Comparison of ENCODE assay signal across 1 cellular context in the genomic region with DNA sequence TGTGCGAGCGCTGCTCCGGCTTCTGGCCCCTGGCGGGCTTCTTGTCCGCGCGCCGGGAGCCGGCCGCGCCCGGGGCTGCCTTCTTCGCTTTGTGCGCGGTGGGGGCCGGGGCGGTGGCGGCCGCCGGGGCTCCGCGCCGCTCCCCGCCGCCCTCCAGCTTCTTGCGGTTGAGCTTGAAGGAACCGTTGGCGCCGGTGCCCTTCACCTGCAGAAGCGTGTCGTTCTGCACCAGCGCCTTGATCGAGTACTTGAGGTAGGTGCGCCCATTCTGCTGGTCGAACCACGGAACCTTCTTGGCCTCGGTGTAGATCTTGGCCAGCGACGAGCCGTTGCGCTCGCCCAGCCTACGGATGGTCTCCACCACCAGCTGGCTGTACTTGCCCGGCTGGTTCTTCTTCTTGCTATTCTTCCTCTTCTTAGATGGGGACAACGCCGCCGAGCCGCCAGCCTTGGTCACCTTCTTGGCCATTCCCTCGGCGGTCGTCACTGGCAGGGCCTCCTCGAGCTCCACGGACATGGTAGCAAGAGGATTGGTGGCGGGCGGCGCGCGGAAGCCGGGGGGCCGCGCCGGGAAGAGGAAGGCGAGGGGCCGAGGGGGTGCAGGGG.
TF ChIP-seq lines count a peak whose summit lies in the region.

No MANE protein-coding gene starts in this region.

TF ChIP-seq in H1, 55 proteins besides CTCF, POLR2A, EP300 and RAD21:
- no peak for TF ChIP-seq YY1 (IDR thresholded peaks at IDR 0.05; ENCODE audit: low read depth, low read length)
- peak; percentile 18 for TF ChIP-seq KDM4A (IDR thresholded peaks at IDR 0.05; ENCODE audit: low read depth, low read length, severe bottlenecking)
- peak; percentile 19 for TF ChIP-seq SIRT6 (IDR thresholded peaks at IDR 0.05; ENCODE audit: low read length)
- no peak for TF ChIP-seq HDAC6 (IDR thresholded peaks at IDR 0.05; ENCODE audit: low read depth, low read length)
- no peak for TF ChIP-seq SAP30 (IDR thresholded peaks at IDR 0.05; ENCODE audit: insufficient read depth, insufficient replicate concordance, low read length)
- peak; percentile 88 for TF ChIP-seq POLR2AphosphoS5 (IDR thresholded peaks at IDR 0.05; ENCODE audit: low read depth, low read length)
- peak; percentile 17; the same call in 1 of the 2 replicates for TF ChIP-seq SP1 (IDR thresholded peaks at IDR 0.05; ENCODE audit: low read depth, low read length)
- TF ChIP-seq TAF7 (optimal IDR thresholded peaks at IDR 0.05; ENCODE audit: borderline replicate concordance, low read depth, low read length): peak; percentile 38
- no peak for TF ChIP-seq KDM1A (IDR thresholded peaks at IDR 0.05; ENCODE audit: borderline replicate concordance, low read length)
- TF ChIP-seq, protein P1, sequence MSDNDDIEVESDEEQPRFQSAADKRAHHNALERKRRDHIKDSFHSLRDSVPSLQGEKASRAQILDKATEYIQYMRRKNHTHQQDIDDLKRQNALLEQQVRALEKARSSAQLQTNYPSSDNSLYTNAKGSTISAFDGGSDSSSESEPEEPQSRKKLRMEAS (IDR thresholded peaks at IDR 0.05): peak; percentile 16; the same call in 1 of the 2 replicates
- TF ChIP-seq PHF8 (conservative IDR thresholded peaks at IDR 0.05; ENCODE audit: low read depth, low read length): no peak; the same call in 1 of the 2 replicates
- TF ChIP-seq TAF1 (IDR thresholded peaks at IDR 0.05; ENCODE audit: low read depth, low read length): no peak; the same call in none of the 2 replicates
- TF ChIP-seq HDAC2 (IDR thresholded peaks at IDR 0.05; ENCODE audit: borderline replicate concordance in 1 of 2, low read depth in 2 of 2, low read length in 2 of 2): peak in 1 of 2 experiments; percentile 3; a peak in 1 of 4 replicates
- TF ChIP-seq RXRA (IDR thresholded peaks at IDR 0.05; ENCODE audit: insufficient read depth, low read depth, low read length): no peak
- no peak for TF ChIP-seq RNF2 (IDR thresholded peaks at IDR 0.05; ENCODE audit: borderline replicate concordance, low read depth, low read length, missing control alignments, poor library complexity, severe bottlenecking)
- TF ChIP-seq SIN3A (conservative IDR thresholded peaks at IDR 0.05 in 1 of 2, IDR thresholded peaks at IDR 0.05 in 1 of 2; ENCODE audit: low read depth in 1 of 2, low read length in 2 of 2): 0 out of 4 replicates have a peak, but pooled peaks of 1 of the 2 experiments have one; percentile 17
